8 cellular contexts compared by ENCODE assay signal in genomic region chr12:120126635-120127005, GRCh38. TPM values are rescaled to one million over a fixed set of nuclear protein-coding genes. Genes with fewer than 3 reads are reported as not detected.
DNase-seq lines count a peak whose midpoint lies in the region; ATAC-seq lines count a peak whose summit lies in the region.
"Had no signal": no experiment of that assay in that cellular context is flagged by ENCODE, and none has a peak within 500 bp of the region (broad histone marks: within the 10 kb centered on the region; RNA-seq: fewer than 3 reads in every experiment).

No MANE protein-coding gene starts in this region.

- intact Hi-C loops in activated CD4-positive, alpha-beta memory T cell treated with anti-CD3 and anti-CD28 coated beads for 36 hours (cut with micrococcal nuclease) = loop anchor here (1.0 kb wide), 1 partner anchor 8 kb away; no protein-coding TSS in a partner anchor

- CTCF ChIA-PET in activated CD4-positive, alpha-beta memory T cell treated with anti-CD3 and anti-CD28 coated beads for 36 hours (lab: Charles Lee) = interaction anchor here (1.1 to 1.5 kb wide), 4 partner anchors 8 to 137 kb away, joined by 3 to 4 read pairs (median 3); partner anchors contain the start of gene RPLP0

- H3K4me1 Mint-ChIP-seq in activated CD4-positive, alpha-beta memory T cell treated with anti-CD3 and anti-CD28 coated beads for 36 hours (ENCODE audit: low read depth) = peaks cover 53% of the 10 kb centered on the region
- peaks cover 47 to 69% of the 10 kb centered on the region in 2 donors for H3K4me1 Mint-ChIP-seq in stimulated activated naive B cell treated with anti-CD40 and anti-IgM and Interleukin-4, amounts not matched to agents 10 μg/mL and 1 μg/mL and 100 μg/mL, for 72 hours

- WGBS in HUES64 = 88% methylated on average over 2 of the region's 2 CpGs

- peak; percentile 59 to 67 for ATAC-seq in stimulated activated naive B cell treated with anti-CD40 and anti-IgM and Interleukin-4, amounts not matched to agents 10 μg/mL and 1 μg/mL and 100 μg/mL, for 72 hours (replicated peaks)

- H3K4me3 Mint-ChIP-seq in activated CD4-positive, alpha-beta memory T cell treated with anti-CD3 and anti-CD28 coated beads for 36 hours = no peak overlapping the region
- H3K4me3 Mint-ChIP-seq in stimulated activated naive B cell treated with anti-CD40 and anti-IgM and Interleukin-4, amounts not matched to agents 10 μg/mL and 1 μg/mL and 100 μg/mL, for 72 hours = peak overlapping the region in 1 of 2 donors; percentile 41

- POLR2A ChIA-PET in activated CD4-positive, alpha-beta memory T cell treated with anti-CD3 and anti-CD28 coated beads for 36 hours (lab: Charles Lee) = interaction anchor here (1.4 to 3.7 kb wide), 4 partner anchors 9 to 137 kb away, joined by 3 to 24 read pairs (median 6); partner anchors contain the start of genes BICDL1, RAB35 and RPLP0

- H3K9me3 ChIP-seq in HUES64 (ENCODE audit: insufficient read depth, low read depth, low read length) = no peaks in the 10 kb centered on the region

- no peaks in the 10 kb centered on the region for H3K27me3 Mint-ChIP-seq in activated CD4-positive, alpha-beta memory T cell treated with anti-CD3 and anti-CD28 coated beads for 36 hours
- H3K27me3 Mint-ChIP-seq in stimulated activated naive B cell treated with anti-CD40 and anti-IgM and Interleukin-4, amounts not matched to agents 10 μg/mL and 1 μg/mL and 100 μg/mL, for 72 hours = no peaks in the 10 kb centered on the region

- H3K4me1 ChIP-seq in HUES64 (ENCODE audit: insufficient read depth, low read length) = no peaks in the 10 kb centered on the region

- DNase-seq in activated CD4-positive, alpha-beta memory T cell treated with anti-CD3 and anti-CD28 coated beads for 36 hours = peak; percentile 54
- DNase-seq in glomerular endothelial cell (ENCODE audit: extremely low read depth, low read depth, low spot score) = peak; percentile 63
- DNase-seq in stimulated activated naive B cell treated with anti-CD40 and anti-IgM and Interleukin-4, amounts not matched to agents 10 μg/mL and 1 μg/mL and 100 μg/mL, for 72 hours = no peak
- DNase-seq in NCI-H1694 (lab: John Stamatoyannopoulos, UW) = no peak
- DNase-seq in G401 (ENCODE audit: low spot score) = no peak
- no peak for DNase-seq in glomerular visceral epithelial cell (ENCODE audit: extremely low spot score)
- DNase-seq: NCI-H748 treated with DMSO at 0.1 percent for 48 hours had no signal

- H3K36me3 ChIP-seq in HUES64 (ENCODE audit: insufficient read depth, low read length) = peaks cover 59% of the 10 kb centered on the region

- in situ Hi-C loops in G401 (cut with HindIII; ENCODE audit: low sequenced_read_pairs) = no loop called here

- H3K4me3 ChIP-seq in HUES64 (ENCODE audit: low read length) = no peak overlapping the region

- no peaks in the 10 kb centered on the region for H3K9me3 Mint-ChIP-seq in activated CD4-positive, alpha-beta memory T cell treated with anti-CD3 and anti-CD28 coated beads for 36 hours
- H3K9me3 Mint-ChIP-seq in stimulated activated naive B cell treated with anti-CD40 and anti-IgM and Interleukin-4, amounts not matched to agents 10 μg/mL and 1 μg/mL and 100 μg/mL, for 72 hours = no peaks in the 10 kb centered on the region

- H3K27ac Mint-ChIP-seq in activated CD4-positive, alpha-beta memory T cell treated with anti-CD3 and anti-CD28 coated beads for 36 hours = peak overlapping the region; percentile 91
- H3K27ac Mint-ChIP-seq in stimulated activated naive B cell treated with anti-CD40 and anti-IgM and Interleukin-4, amounts not matched to agents 10 μg/mL and 1 μg/mL and 100 μg/mL, for 72 hours = peak overlapping the region; percentile 94

- H3K27ac ChIP-seq in HUES64 (ENCODE audit: low read depth, low read length) = peak overlapping the region; percentile 6; the same call in 1 of the 2 replicates

- no peaks in the 10 kb centered on the region for H3K27me3 ChIP-seq in HUES64 (ENCODE audit: insufficient read depth, low read length)

- H3K9ac ChIP-seq in HUES64 (ENCODE audit: low read depth, low read length) = no peak overlapping the region

- H3K36me3 Mint-ChIP-seq in activated CD4-positive, alpha-beta memory T cell treated with anti-CD3 and anti-CD28 coated beads for 36 hours = peaks cover 40% of the 10 kb centered on the region
- peaks cover 36 to 58% of the 10 kb centered on the region in 2 donors for H3K36me3 Mint-ChIP-seq in stimulated activated naive B cell treated with anti-CD40 and anti-IgM and Interleukin-4, amounts not matched to agents 10 μg/mL and 1 μg/mL and 100 μg/mL, for 72 hours

RNA-seq across cellular contexts. Expression of gene RAB35, which starts 10.1 kb away (rescaled TPM):
- 34.7 TPM for polyA plus RNA-seq in HUES64 (2013, experiment 1 of 2)
- polyA plus RNA-seq in HUES64 (2013, experiment 2 of 2) = 29.9 TPM
- 10 to 100 TPM; 62.1 to 66.4 TPM for total RNA-seq in activated CD4-positive, alpha-beta memory T cell treated with anti-CD3 and anti-CD28 coated beads for 36 hours
- 40.5 and 47.1 TPM in 2 replicates for total RNA-seq in glomerular endothelial cell
- 50.1 and 52.7 TPM in 2 replicates for total RNA-seq in G401 (2014; rRNA removed; shearing (Covaris generic))

Comparison
In these comparisons a context has a peak if more than half of its experiments do, and no peak if none do; other contexts are left out.
1. DNase-seq: peak in activated CD4-positive, alpha-beta memory T cell treated with anti-CD3 and anti-CD28 coated beads for 36 hours (single experiment) and glomerular endothelial cell (single experiment); none in stimulated activated naive B cell treated with anti-CD40 and anti-IgM and Interleukin-4, amounts not matched to agents 10 μg/mL and 1 μg/mL and 100 μg/mL, for 72 hours (single experiment), NCI-H1694 (single experiment), G401 (single experiment) and glomerular visceral epithelial cell (single experiment).